ENCODE assay signal across 34 cellular contexts in genomic region chr10:130240409-130240808, GRCh38.
"Had no signal": no experiment of that assay in that cellular context is flagged by ENCODE, and none has a peak within 500 bp of the region (broad histone marks: within the 10 kb centered on the region; RNA-seq: fewer than 3 reads in every experiment).

No MANE protein-coding gene starts in this region.

- H3K36me3 ChIP-seq: MG63 had no signal

- DNase-seq: Karpas-422, Kasumi-1, MG63, MM.1S, MV-4-11, NCI-H1048, NCI-H1092, NCI-H1092 treated with DMSO at 0.1 percent for 48 hours, NCI-H1105, NCI-H1105 treated with DMSO at 0.1 percent for 48 hours, NCI-H1417, NCI-H1417 treated with DMSO at 0.1 percent for 48 hours, NCI-H1436, NCI-H1436 treated with DMSO at 0.1 percent for 48 hours, NCI-H146, NCI-H1694, NCI-H1694 treated with DMSO at 0.1 percent for 48 hours, NCI-H187, NCI-H187 treated with DMSO at 0.1 percent for 48 hours, NCI-H1930, NCI-H2029, NCI-H2029 treated with DMSO at 0.1 percent for 48 hours, NCI-H2081, NCI-H2081 treated with DMSO at 0.1 percent for 48 hours, NCI-H2107, NCI-H2171, NCI-H2171 treated with DMSO at 0.1 percent for 48 hours, NCI-H2227 treated with DMSO at 0.1 percent for 48 hours, NCI-H226, NCI-H345, NCI-H446, NCI-H446 treated with DMSO at 0.1 percent for 48 hours, NCI-H510A, NCI-H510A treated with DMSO at 0.1 percent for 48 hours had no signal

- H3K9me3 ChIP-seq: MG63 had no signal

- H3K4me3 ChIP-seq: MG63 had no signal
